11 cellular contexts compared by ENCODE assay signal in genomic region chr1:27009601-27010197, GRCh38. TPM values are rescaled to one million over a fixed set of nuclear protein-coding genes. Genes with fewer than 3 reads are reported as not detected.
DNase-seq lines count a peak whose midpoint lies in the region; ATAC-seq and TF ChIP-seq lines count a peak whose summit lies in the region.
"Had no signal": no experiment of that assay in that cellular context is flagged by ENCODE, and none has a peak within 500 bp of the region (broad histone marks: within the 10 kb centered on the region; RNA-seq: fewer than 3 reads in every experiment).

No MANE protein-coding gene starts in this region.

- H4K20me1 ChIP-seq in GM23248 (ENCODE audit: insufficient read depth), result no peaks in the 10 kb centered on the region
- no peaks in the 10 kb centered on the region for H4K20me1 ChIP-seq in hepatocyte (ENCODE audit: insufficient read depth, poor library complexity, severe bottlenecking)

- H2AFZ ChIP-seq in GM23248 (no peak overlapping the region), hepatocyte (no peak overlapping the region)

- no peak for ATAC-seq in GM18909 (IDR thresholded peaks at IDR 0.05; ENCODE audit: poor library complexity, unreplicated experiment)

- H3K36me3 ChIP-seq in GM23248 (ENCODE audit: low read depth) (no peaks in the 10 kb centered on the region), hepatocyte (replicated peaks; ENCODE audit: insufficient read depth, low read depth) (no peaks in the 10 kb centered on the region)

- H3K4me3 ChIP-seq in GM23248 (no peak overlapping the region), hepatocyte (no peak overlapping the region), retinal pigment epithelial cell (ENCODE audit: low read length) (no peak overlapping the region)

- intact Hi-C loops in head of caudate nucleus (cut with DNase I), result no loop called here

- H3K4me2 ChIP-seq in GM23248 (ENCODE audit: unreplicated experiment), result no peak overlapping the region
- H3K4me2 ChIP-seq in hepatocyte, result peak overlapping the region; percentile 74

- peaks cover 29% of the 10 kb centered on the region for H3F3A ChIP-seq in GM23248 (ENCODE audit: insufficient read depth)

- in situ Hi-C loops in GM23248 (cut with MboI), result no loop called here
- in situ Hi-C loops in SK-MEL-5 (cut with HindIII; ENCODE audit: low pct_unique_long_range_greater_than_20kb, low sequenced_read_pairs), result no loop called here

- TF ChIP-seq CTCF in hepatocyte (IDR thresholded peaks at IDR 0.05; ENCODE audit: poor library complexity) (no peak), retinal pigment epithelial cell (conservative IDR thresholded peaks at IDR 0.05; ENCODE audit: low read depth, low read length) (peak; percentile 14)

- no peaks in the 10 kb centered on the region for H3K9me2 ChIP-seq in GM23248 (ENCODE audit: insufficient read depth)
- no peaks in the 10 kb centered on the region for H3K9me2 ChIP-seq in hepatocyte (replicated peaks; ENCODE audit: insufficient read depth)

- H3K9me3 ChIP-seq in GM23248 (ENCODE audit: low read depth) (no peaks in the 10 kb centered on the region), hepatocyte (ENCODE audit: low read depth) (no peaks in the 10 kb centered on the region)

- peaks cover 23% of the 10 kb centered on the region for H3K4me1 ChIP-seq in GM23248 (ENCODE audit: insufficient read depth)
- peaks cover 49% of the 10 kb centered on the region for H3K4me1 ChIP-seq in hepatocyte (ENCODE audit: insufficient read depth)

- DNase-seq in GM23248 (peak; percentile 42), SK-MEL-5 (ENCODE audit: low read depth, low spot score) (peak; percentile 59), hepatocyte (ENCODE audit: low spot score) (peak; percentile 52), retinal pigment epithelial cell (ENCODE audit: low read depth) (peak; percentile 60), CD1c-positive myeloid dendritic cell (ENCODE audit: extremely low spot score) (no peak), NCI-H345 treated with DMSO at 0.1 percent for 48 hours (lab: John Stamatoyannopoulos, UW; ENCODE audit: unreplicated experiment) (no peak), head of caudate nucleus (no peak)
- DNase-seq: CD4-positive, alpha-beta T cell; NCI-H2029 treated with DMSO at 0.1 percent for 48 hours; stimulated activated naive CD4-positive, alpha-beta T cell had no signal

- H3K79me2 ChIP-seq in GM23248 (ENCODE audit: insufficient read depth) (no peaks in the 10 kb centered on the region), hepatocyte (peaks cover 32% of the 10 kb centered on the region)

- H3K9ac ChIP-seq in GM23248, result no peak overlapping the region

- WGBS in GM23248 (ENCODE audit: low coverage in 1 of 2, low lambda C conversion rate in 2 of 2, missing lambda C conversion rate in 2 of 2), 2 experiments, result 79 to 83% methylated on average over 6 of the region's 6 CpGs
- 61% methylated on average over 6 of the region's 6 CpGs for WGBS in hepatocyte (ENCODE audit: low lambda C conversion rate, missing lambda C conversion rate)

- no peak overlapping the region for H3K27ac ChIP-seq in GM23248
- peak overlapping the region; percentile 78 for H3K27ac ChIP-seq in hepatocyte

- H3K27me3 ChIP-seq in GM23248 (replicated peaks; ENCODE audit: insufficient read depth) (no peaks in the 10 kb centered on the region), hepatocyte (no peaks in the 10 kb centered on the region)

RNA-seq across cellular contexts. Expression of gene TENT5B, which starts 3.0 kb away (rescaled TPM):
- total RNA-seq in GM23248 (2014; rRNA removed; shearing (Covaris generic)), result 0.76 and 0.89 TPM in 2 replicates
- 1.2 TPM in 2 replicates for polyA plus RNA-seq in GM23248 (2016; fragmentation: Nextera tagmentation; extraction: Ambion mirVana)
- 0.05 TPM in 1 of 2 replicates, not detected in the other for total RNA-seq in SK-MEL-5 (2014; rRNA removed; shearing (Covaris generic))
- polyA plus RNA-seq in SK-MEL-5 (2015; cell fraction: cytosol; rRNA removed), result 0.05 and 0.11 TPM in 2 replicates
- polyA plus RNA-seq in SK-MEL-5 (2015; cell fraction: nucleus; rRNA removed), result 0.62 TPM in 1 of 2 replicates, not detected in the other
- total RNA-seq in hepatocyte, result 21.0 and 26.0 TPM in 2 replicates
- polyA plus RNA-seq in hepatocyte, result 56.0 and 60.7 TPM in 2 replicates
- total RNA-seq: CD4-positive, alpha-beta T cell had no signal

RNA-seq across cellular contexts. Expression of gene TRNP1, which starts 16.2 kb away (rescaled TPM):
- 311 and 327 TPM in 2 replicates for total RNA-seq in GM23248 (2014; rRNA removed; shearing (Covaris generic))
- polyA plus RNA-seq in GM23248 (2016; fragmentation: Nextera tagmentation; extraction: Ambion mirVana) (17.7 and 19.1 TPM in 2 replicates), hepatocyte (137 and 145 TPM in 2 replicates)
- total RNA-seq in SK-MEL-5 (2014; rRNA removed; shearing (Covaris generic)), result 29.1 and 29.5 TPM in 2 replicates
- polyA plus RNA-seq in SK-MEL-5 (2015; cell fraction: cytosol; rRNA removed), result 42.0 and 49.8 TPM in 2 replicates
- polyA plus RNA-seq in SK-MEL-5 (2015; cell fraction: nucleus; rRNA removed), result 9.9 and 12.9 TPM in 2 replicates
- total RNA-seq in hepatocyte, result 67.4 and 92.5 TPM in 2 replicates

RNA-seq across cellular contexts. Expression of gene KDF1, which starts 49.4 kb away (rescaled TPM):
- not detected in 2 replicates for total RNA-seq in GM23248 (2014; rRNA removed; shearing (Covaris generic))
- polyA plus RNA-seq in GM23248 (2016; fragmentation: Nextera tagmentation; extraction: Ambion mirVana) (not detected in 2 replicates), hepatocyte (17.2 and 21.9 TPM in 2 replicates)
- not detected in 2 replicates for total RNA-seq in SK-MEL-5 (2014; rRNA removed; shearing (Covaris generic))
- not detected in 2 replicates for polyA plus RNA-seq in SK-MEL-5 (2015; cell fraction: cytosol; rRNA removed)
- not detected in 2 replicates for polyA plus RNA-seq in SK-MEL-5 (2015; cell fraction: nucleus; rRNA removed)
- total RNA-seq in hepatocyte, result 10.5 and 18.1 TPM in 2 replicates

Comparison
In these comparisons a context has a peak if more than half of its experiments do, and no peak if none do; other contexts are left out.
1. DNase-seq: peak in GM23248 (single experiment), SK-MEL-5 (single experiment), hepatocyte (single experiment) and retinal pigment epithelial cell (single experiment); none in CD1c-positive myeloid dendritic cell (single experiment), NCI-H345 treated with DMSO at 0.1 percent for 48 hours (single experiment) and head of caudate nucleus (0 of 42).
2. RNA of gene TENT5B, which starts 3.0 kb away (total RNA-seq): 21.0 to 26.0 TPM in hepatocyte; 0.76 to 0.89 TPM in GM23248 and 0.05 TPM in SK-MEL-5; every median in the first group is over 10 times any median in the second.
3. RNA of gene KDF1, which starts 49.4 kb away (total RNA-seq): 10.5 to 18.1 TPM in hepatocyte; not detected in GM23248 and not detected in SK-MEL-5; every median in the first group is over 10 times any median in the second.